ENCODE assay signal across 8 cellular contexts in genomic region chr20:324177-325042, GRCh38. TPM values are rescaled to one million over a fixed set of nuclear protein-coding genes. Genes with fewer than 3 reads are reported as not detected.
A peak's percentile ranks its signal among the peaks of the same experiment; 100 is the strongest.
DNase-seq lines count a peak whose midpoint lies in the region; ATAC-seq and TF ChIP-seq lines count a peak whose summit lies in the region.

No MANE protein-coding gene starts in this region.

- no peaks in the 10 kb centered on the region for H3K27me3 Mint-ChIP-seq in activated T-helper 2 cell treated with anti-CD3 and anti-CD28 coated beads, Interferon-gamma antibody, Interleukin-2, Interleukin-4, amounts not matched to agents 10 μg/mL and 5 μg/mL and 100 μg/mL, durations not matched to agents 14 hours and 24 hours and 36 hours (ENCODE audit: low read depth)
- H3K27me3 Mint-ChIP-seq in nephron (ENCODE audit: low read depth), result no peaks in the 10 kb centered on the region

- H3K27ac ChIP-seq in GM23248, result peak overlapping the region; percentile 89

- peaks cover 5% of the 10 kb centered on the region for H3K36me3 Mint-ChIP-seq in activated T-helper 2 cell treated with anti-CD3 and anti-CD28 coated beads, Interferon-gamma antibody, Interleukin-2, Interleukin-4, amounts not matched to agents 10 μg/mL and 5 μg/mL and 100 μg/mL, durations not matched to agents 14 hours and 24 hours and 36 hours (ENCODE audit: low read depth)
- peaks cover 32% of the 10 kb centered on the region for H3K36me3 Mint-ChIP-seq in nephron (ENCODE audit: low read depth)

- H3K79me2 ChIP-seq in GM23248 (ENCODE audit: insufficient read depth), result peaks cover 12% of the 10 kb centered on the region

- peak overlapping the region; percentile 84 for H3K4me3 ChIP-seq in GM23248
- peak overlapping the region; percentile 83 for H3K4me3 ChIP-seq in fibroblast of pulmonary artery (replicated peaks; ENCODE audit: low read depth, low read length)

- H3K9me3 ChIP-seq in GM23248 (ENCODE audit: low read depth), result no peaks in the 10 kb centered on the region

- peak; percentile 46 for TF ChIP-seq CTCF in fibroblast of pulmonary artery (IDR thresholded peaks at IDR 0.05; ENCODE audit: low read length, missing control alignments)
- TF ChIP-seq CTCF in nephron (IDR thresholded peaks at IDR 0.05; ENCODE audit: unreplicated experiment in 3 of 3), result peak in 2 of 3 experiments; percentile 35 to 36

- no peaks in the 10 kb centered on the region for H3K9me2 ChIP-seq in GM23248 (ENCODE audit: insufficient read depth)

- H3K27me3 ChIP-seq in GM23248 (replicated peaks; ENCODE audit: insufficient read depth), result no peaks in the 10 kb centered on the region

- no peaks in the 10 kb centered on the region for H3K9me3 Mint-ChIP-seq in activated T-helper 2 cell treated with anti-CD3 and anti-CD28 coated beads, Interferon-gamma antibody, Interleukin-2, Interleukin-4, amounts not matched to agents 10 μg/mL and 5 μg/mL and 100 μg/mL, durations not matched to agents 14 hours and 24 hours and 36 hours
- no peaks in the 10 kb centered on the region for H3K9me3 Mint-ChIP-seq in nephron

- peak overlapping the region; percentile 86 for H3K4me3 Mint-ChIP-seq in activated T-helper 2 cell treated with anti-CD3 and anti-CD28 coated beads, Interferon-gamma antibody, Interleukin-2, Interleukin-4, amounts not matched to agents 10 μg/mL and 5 μg/mL and 100 μg/mL, durations not matched to agents 14 hours and 24 hours and 36 hours (ENCODE audit: low read depth)
- H3K4me3 Mint-ChIP-seq in nephron, result peak overlapping the region; percentile 93 to 97 (median 97)

- intact Hi-C loops in activated T-helper 2 cell treated with anti-CD3 and anti-CD28 coated beads, Interferon-gamma antibody, Interleukin-2, Interleukin-4, amounts not matched to agents 10 μg/mL and 5 μg/mL and 100 μg/mL, durations not matched to agents 14 hours and 24 hours and 36 hours (cut with micrococcal nuclease), result loop anchor here (1.0 kb wide), 2 partner anchors 14 to 27 kb away; partner anchors contain the start of gene ZCCHC3

- ATAC-seq in stimulated activated naive CD8-positive, alpha-beta T cell treated with anti-CD3 and anti-CD28 coated beads, Interleukin-15, Interleukin-2, amounts not matched to agents 100 U/mL and 50 U/mL, for 24 hours, result peak; percentile 71

- H3F3A ChIP-seq in GM23248 (ENCODE audit: insufficient read depth), result peaks cover 19% of the 10 kb centered on the region

- in situ Hi-C loops in GM23248 (cut with MboI), result no loop called here

- WGBS in GM23248 (ENCODE audit: low coverage in 1 of 2, low lambda C conversion rate in 2 of 2, missing lambda C conversion rate in 2 of 2), 2 experiments, result 1% methylated on average over 29 to 68 of the region's 68 CpGs

- H3K4me1 ChIP-seq in GM23248 (ENCODE audit: insufficient read depth), result peaks cover 18% of the 10 kb centered on the region

- H3K4me2 ChIP-seq in GM23248 (ENCODE audit: unreplicated experiment), result peak overlapping the region; percentile 82

- peak overlapping the region; percentile 90 for H3K9ac ChIP-seq in GM23248

- H3K36me3 ChIP-seq in GM23248 (ENCODE audit: low read depth), result no peaks in the 10 kb centered on the region

- DNase-seq in EL (peak; percentile 92), GM23248 (peak; percentile 95), Kasumi-1 (lab: John Stamatoyannopoulos, UW) (peak; percentile 82), RPMI8226 (peak; percentile 97), fibroblast of pulmonary artery (ENCODE audit: low read depth) (peak; percentile 84)
- DNase-seq in activated T-helper 2 cell treated with anti-CD3 and anti-CD28 coated beads, Interferon-gamma antibody, Interleukin-2, Interleukin-4, amounts not matched to agents 10 μg/mL and 5 μg/mL and 100 μg/mL, durations not matched to agents 14 hours and 24 hours and 36 hours (ENCODE audit: low spot score), result peak; percentile 88
- peak; percentile 97 for DNase-seq in stimulated activated naive CD8-positive, alpha-beta T cell treated with anti-CD3 and anti-CD28 coated beads, Interleukin-15, Interleukin-2, amounts not matched to agents 100 U/mL and 50 U/mL, for 24 hours

- peaks cover 14% of the 10 kb centered on the region for H3K4me1 Mint-ChIP-seq in activated T-helper 2 cell treated with anti-CD3 and anti-CD28 coated beads, Interferon-gamma antibody, Interleukin-2, Interleukin-4, amounts not matched to agents 10 μg/mL and 5 μg/mL and 100 μg/mL, durations not matched to agents 14 hours and 24 hours and 36 hours (ENCODE audit: low read depth)
- peaks cover 27% of the 10 kb centered on the region for H3K4me1 Mint-ChIP-seq in nephron

- peak overlapping the region; percentile 84 for H3K27ac Mint-ChIP-seq in activated T-helper 2 cell treated with anti-CD3 and anti-CD28 coated beads, Interferon-gamma antibody, Interleukin-2, Interleukin-4, amounts not matched to agents 10 μg/mL and 5 μg/mL and 100 μg/mL, durations not matched to agents 14 hours and 24 hours and 36 hours
- peak overlapping the region; percentile 98 to 99 (median 99) for H3K27ac Mint-ChIP-seq in nephron

- peak overlapping the region; percentile 83 for H2AFZ ChIP-seq in GM23248

- H4K20me1 ChIP-seq in GM23248 (ENCODE audit: insufficient read depth), result no peaks in the 10 kb centered on the region

RNA-seq across cellular contexts. Expression of gene SOX12, which starts 0.9 kb away (rescaled TPM):
- total RNA-seq in GM23248 (2014; rRNA removed; shearing (Covaris generic)), result 7.5 and 7.7 TPM in 2 replicates
- polyA plus RNA-seq in GM23248 (2016; fragmentation: Nextera tagmentation; extraction: Ambion mirVana), result 2.0 and 2.1 TPM in 2 replicates
- total RNA-seq in activated T-helper 2 cell treated with anti-CD3 and anti-CD28 coated beads, Interferon-gamma antibody, Interleukin-2, Interleukin-4, amounts not matched to agents 10 μg/mL and 5 μg/mL and 100 μg/mL, durations not matched to agents 14 hours and 24 hours and 36 hours, result 14.4 and 15.0 TPM in 2 replicates

RNA-seq across cellular contexts. Expression of gene NRSN2, which starts 22.5 kb away (rescaled TPM):
- 58.8 and 76.8 TPM in 2 replicates for total RNA-seq in GM23248 (2014; rRNA removed; shearing (Covaris generic))
- 76.7 and 78.2 TPM in 2 replicates for polyA plus RNA-seq in GM23248 (2016; fragmentation: Nextera tagmentation; extraction: Ambion mirVana)
- total RNA-seq in activated T-helper 2 cell treated with anti-CD3 and anti-CD28 coated beads, Interferon-gamma antibody, Interleukin-2, Interleukin-4, amounts not matched to agents 10 μg/mL and 5 μg/mL and 100 μg/mL, durations not matched to agents 14 hours and 24 hours and 36 hours, result 5.9 and 7.1 TPM in 2 replicates

RNA-seq across cellular contexts. Expression of gene ZCCHC3, which starts 27.0 kb away (rescaled TPM):
- total RNA-seq in GM23248 (2014; rRNA removed; shearing (Covaris generic)), result 13.8 and 14.8 TPM in 2 replicates
- polyA plus RNA-seq in GM23248 (2016; fragmentation: Nextera tagmentation; extraction: Ambion mirVana), result 4.1 and 5.3 TPM in 2 replicates
- 26.9 and 27.6 TPM in 2 replicates for total RNA-seq in activated T-helper 2 cell treated with anti-CD3 and anti-CD28 coated beads, Interferon-gamma antibody, Interleukin-2, Interleukin-4, amounts not matched to agents 10 μg/mL and 5 μg/mL and 100 μg/mL, durations not matched to agents 14 hours and 24 hours and 36 hours

RNA-seq across cellular contexts. Expression of gene C20orf96, which starts 33.9 kb away (rescaled TPM):
- total RNA-seq in GM23248 (2014; rRNA removed; shearing (Covaris generic)), result 0.32 TPM in 1 of 2 replicates, not detected in the other
- 4.0 and 4.5 TPM in 2 replicates for polyA plus RNA-seq in GM23248 (2016; fragmentation: Nextera tagmentation; extraction: Ambion mirVana)
- total RNA-seq in activated T-helper 2 cell treated with anti-CD3 and anti-CD28 coated beads, Interferon-gamma antibody, Interleukin-2, Interleukin-4, amounts not matched to agents 10 μg/mL and 5 μg/mL and 100 μg/mL, durations not matched to agents 14 hours and 24 hours and 36 hours, result 7.6 and 9.5 TPM in 2 replicates

RNA-seq across cellular contexts. Expression of gene TRIB3, which starts 56.1 kb away (rescaled TPM):
- 88.5 and 99.2 TPM in 2 replicates for total RNA-seq in GM23248 (2014; rRNA removed; shearing (Covaris generic))
- polyA plus RNA-seq in GM23248 (2016; fragmentation: Nextera tagmentation; extraction: Ambion mirVana), result 63.0 and 66.1 TPM in 2 replicates
- total RNA-seq in activated T-helper 2 cell treated with anti-CD3 and anti-CD28 coated beads, Interferon-gamma antibody, Interleukin-2, Interleukin-4, amounts not matched to agents 10 μg/mL and 5 μg/mL and 100 μg/mL, durations not matched to agents 14 hours and 24 hours and 36 hours, result 31.6 and 32.2 TPM in 2 replicates

Comparison
In these comparisons a context has a peak if more than half of its experiments do, and no peak if none do; other contexts are left out.
1. Peak in every context shown above with its lines: DNase-seq, ATAC-seq, H3K4me3 ChIP-seq and H3K27ac ChIP-seq.